Comparison of ENCODE assay signal across 1 cellular context in the genomic region with DNA sequence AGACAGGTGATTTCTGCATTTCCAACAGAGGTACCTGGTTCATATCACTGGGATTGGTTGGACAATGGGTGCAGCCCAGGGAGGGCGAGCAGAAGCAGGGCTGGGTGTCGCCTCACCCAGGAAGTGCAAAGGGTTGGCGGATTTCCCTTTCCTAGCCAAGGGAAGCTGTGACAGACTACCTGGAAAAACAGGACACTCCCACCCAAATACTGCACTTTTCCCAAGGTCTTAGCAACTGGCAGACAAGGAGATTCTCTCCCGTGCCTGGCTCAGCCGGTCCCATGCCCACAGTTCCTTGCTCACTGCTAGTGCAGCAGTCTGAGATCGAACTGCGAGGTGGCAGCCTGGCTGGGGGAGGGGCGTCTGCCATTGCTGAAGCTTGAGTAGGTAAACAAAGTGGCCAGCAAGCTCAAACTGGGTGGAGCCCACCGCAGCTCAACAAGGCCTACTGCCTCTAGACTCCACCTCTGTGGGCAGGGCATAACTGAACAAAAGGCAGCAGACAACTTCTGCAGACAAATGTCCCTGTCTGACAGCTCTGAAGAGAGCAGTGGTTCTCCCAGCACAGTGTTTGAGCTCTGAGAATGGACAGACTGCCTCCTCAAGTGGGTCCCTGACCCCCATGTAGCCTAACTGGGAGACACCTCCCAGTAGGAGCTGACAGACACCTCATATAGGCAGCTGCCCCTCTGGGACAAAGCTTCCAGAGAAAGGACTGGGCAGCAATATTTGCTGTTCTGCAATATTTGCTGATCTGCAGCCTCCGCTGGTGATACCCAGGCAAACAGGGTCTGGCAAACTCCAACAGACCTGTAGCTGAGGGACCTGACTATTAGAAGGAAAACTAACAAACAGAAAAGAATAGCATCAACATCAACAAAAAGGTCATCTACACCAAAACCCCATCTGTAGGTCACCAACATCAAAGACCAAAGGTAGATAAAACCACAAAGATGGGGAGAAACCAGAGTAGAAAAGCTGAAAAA.
TF ChIP-seq lines count a peak whose summit lies in the region.
"Not testable (repeated sequence)": the region's sequence is repeated elsewhere in the genome, so short reads cannot be mapped to it uniquely, and the experiment has no call there.

No MANE protein-coding gene starts in this region.

TF ChIP-seq in HepG2, 621 proteins besides CTCF, POLR2A, EP300 and RAD21 (continued from another document):
- peak; percentile 56; the same call in 1 of the 2 replicates for TF ChIP-seq MEIS1 (CRISPR knock-in tag; IDR thresholded peaks at IDR 0.05; ENCODE audit: borderline replicate concordance)
- TF ChIP-seq ELF1 (CRISPR knock-in tag; IDR thresholded peaks at IDR 0.05): peak; percentile 64
- TF ChIP-seq SMAD1 (CRISPR knock-in tag; IDR thresholded peaks at IDR 0.05; ENCODE audit: borderline replicate concordance, low read depth): peak; percentile 18; the same call in 1 of the 2 replicates
- 0 out of 2 replicates have a peak, but pooled peaks have one; percentile 53 for TF ChIP-seq BRD4 (CRISPR knock-in tag; IDR thresholded peaks at IDR 0.05)
- TF ChIP-seq, protein P1, sequence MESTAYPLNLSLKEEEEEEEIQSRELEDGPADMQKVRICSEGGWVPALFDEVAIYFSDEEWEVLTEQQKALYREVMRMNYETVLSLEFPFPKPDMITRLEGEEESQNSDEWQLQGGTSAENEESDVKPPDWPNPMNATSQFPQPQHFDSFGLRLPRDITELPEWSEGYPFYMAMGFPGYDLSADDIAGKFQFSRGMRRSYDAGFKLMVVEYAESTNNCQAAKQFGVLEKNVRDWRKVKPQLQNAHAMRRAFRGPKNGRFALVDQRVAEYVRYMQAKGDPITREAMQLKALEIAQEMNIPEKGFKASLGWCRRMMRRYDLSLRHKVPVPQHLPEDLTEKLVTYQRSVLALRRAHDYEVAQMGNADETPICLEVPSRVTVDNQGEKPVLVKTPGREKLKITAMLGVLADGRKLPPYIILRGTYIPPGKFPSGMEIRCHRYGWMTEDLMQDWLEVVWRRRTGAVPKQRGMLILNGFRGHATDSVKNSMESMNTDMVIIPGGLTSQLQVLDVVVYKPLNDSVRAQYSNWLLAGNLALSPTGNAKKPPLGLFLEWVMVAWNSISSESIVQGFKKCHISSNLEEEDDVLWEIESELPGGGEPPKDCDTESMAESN (CRISPR knock-in tag; conservative IDR thresholded peaks at IDR 0.05): peak; percentile 24; the same call in 1 of the 2 replicates
- peak; percentile 80; the same call in 1 of the 2 replicates for TF ChIP-seq FOXK1 (CRISPR knock-in tag; IDR thresholded peaks at IDR 0.05; ENCODE audit: borderline replicate concordance, low read depth)
- TF ChIP-seq ARID2 (CRISPR knock-in tag; IDR thresholded peaks at IDR 0.05; ENCODE audit: borderline replicate concordance): 0 out of 2 replicates have a peak, but pooled peaks have one; percentile 50
- TF ChIP-seq ZNF160 (CRISPR knock-in tag; IDR thresholded peaks at IDR 0.05): peak; percentile 78; the same call in 1 of the 2 replicates
- peak; percentile 82; the same call in 1 of the 2 replicates for TF ChIP-seq ZBTB4 (CRISPR knock-in tag; IDR thresholded peaks at IDR 0.05; ENCODE audit: borderline replicate concordance)
- TF ChIP-seq TOPORS (CRISPR knock-in tag; IDR thresholded peaks at IDR 0.05): 0 out of 2 replicates have a peak, but pooled peaks have one; percentile 39
- peak; percentile 41; the same call in 1 of the 2 replicates for TF ChIP-seq MEF2D (CRISPR knock-in tag; IDR thresholded peaks at IDR 0.05)
- TF ChIP-seq ZNF609 (CRISPR knock-in tag; IDR thresholded peaks at IDR 0.05; ENCODE audit: borderline replicate concordance): peak; percentile 56; the same call in 1 of the 2 replicates
- peak; percentile 44 for TF ChIP-seq ZMYM3 (CRISPR knock-in tag; IDR thresholded peaks at IDR 0.05)
- TF ChIP-seq FOXP1 (IDR thresholded peaks at IDR 0.05): not testable (repeated sequence)
- peak; percentile 57 for TF ChIP-seq FOXP1 (CRISPR knock-in tag; IDR thresholded peaks at IDR 0.05)
- peak; percentile 66; the same call in 1 of the 2 replicates for TF ChIP-seq ERF (CRISPR knock-in tag; IDR thresholded peaks at IDR 0.05)
- peak; percentile 73 for TF ChIP-seq KAT8 (CRISPR knock-in tag; IDR thresholded peaks at IDR 0.05)
- TF ChIP-seq, protein P2, sequence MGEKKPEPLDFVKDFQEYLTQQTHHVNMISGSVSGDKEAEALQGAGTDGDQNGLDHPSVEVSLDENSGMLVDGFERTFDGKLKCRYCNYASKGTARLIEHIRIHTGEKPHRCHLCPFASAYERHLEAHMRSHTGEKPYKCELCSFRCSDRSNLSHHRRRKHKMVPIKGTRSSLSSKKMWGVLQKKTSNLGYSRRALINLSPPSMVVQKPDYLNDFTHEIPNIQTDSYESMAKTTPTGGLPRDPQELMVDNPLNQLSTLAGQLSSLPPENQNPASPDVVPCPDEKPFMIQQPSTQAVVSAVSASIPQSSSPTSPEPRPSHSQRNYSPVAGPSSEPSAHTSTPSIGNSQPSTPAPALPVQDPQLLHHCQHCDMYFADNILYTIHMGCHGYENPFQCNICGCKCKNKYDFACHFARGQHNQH (CRISPR knock-in tag; IDR thresholded peaks at IDR 0.05): 0 out of 2 replicates have a peak, but pooled peaks have one; percentile 43
- TF ChIP-seq SKI (IDR thresholded peaks at IDR 0.05; ENCODE audit: partially characterized antibody): peak; percentile 39
- TF ChIP-seq ZNF781 (CRISPR knock-in tag; IDR thresholded peaks at IDR 0.05; ENCODE audit: borderline replicate concordance, not compliant biosample characterization): peak; percentile 82
